Comparison of ENCODE assay signal across 8 cellular contexts in the genomic region with DNA sequence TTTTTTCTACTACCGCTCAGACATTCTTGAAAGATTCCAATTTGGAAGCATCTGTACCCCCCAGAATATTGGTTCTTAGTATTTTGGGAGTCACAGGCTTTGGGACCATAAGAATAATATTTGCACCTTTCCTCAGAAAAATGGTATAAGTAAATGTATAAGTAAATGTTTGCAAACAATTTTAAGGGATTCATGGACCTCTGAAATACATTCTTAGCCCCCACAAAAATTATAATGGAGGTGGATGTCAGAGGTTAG. TPM values are rescaled to one million over a fixed set of nuclear protein-coding genes. Genes with fewer than 3 reads are reported as not detected.
A peak's percentile ranks its signal among the peaks of the same experiment; 100 is the strongest.
DNase-seq lines count a peak whose midpoint lies in the region; ATAC-seq, FAIRE-seq and TF ChIP-seq lines count a peak whose summit lies in the region.

No MANE protein-coding gene starts in this region.

- intact Hi-C loops in gastrocnemius medialis (cut with DNase I; ENCODE audit: low total_unique reads): loop anchor here (1.0 kb wide), 2 partner anchors 68 to 133 kb away; no protein-coding TSS in a partner anchor

- DNase-seq in DND-41 (no peak), RWPE2 (ENCODE audit: low spot score) (no peak), foreskin keratinocyte (no peak), gastrocnemius medialis (no peak), NCI-H1436 (lab: John Stamatoyannopoulos, UW) (no peak), GM12892 (ENCODE audit: insufficient read length) (no peak)

- TF ChIP-seq CTCF in DND-41 (IDR thresholded peaks at IDR 0.05; ENCODE audit: borderline replicate concordance, extremely low read depth, low read length, poor library complexity, severe bottlenecking): no peak
- no peak for TF ChIP-seq CTCF in RWPE2 (IDR thresholded peaks at IDR 0.05; ENCODE audit: poor library complexity, severe bottlenecking)
- no peak for TF ChIP-seq CTCF in foreskin keratinocyte (conservative IDR thresholded peaks at IDR 0.05)
- no peak for TF ChIP-seq CTCF in gastrocnemius medialis (IDR thresholded peaks at IDR 0.05 in 4 of 5, conservative IDR thresholded peaks at IDR 0.05 in 1 of 5)

- H3K36me3 ChIP-seq in DND-41 (ENCODE audit: insufficient read depth, low read length) (peaks cover 45% of the 10 kb centered on the region), RWPE2 (ENCODE audit: low read depth) (peaks cover 34% of the 10 kb centered on the region), gastrocnemius medialis (peaks cover 0 to under 1% of the 10 kb centered on the region in 2 donors)

- peaks cover 64% of the 10 kb centered on the region for H3K79me2 ChIP-seq in DND-41 (ENCODE audit: insufficient read depth, low read length)

- peak overlapping the region; percentile 94 for H3K9ac ChIP-seq in DND-41 (ENCODE audit: low read depth, low read length)

- peaks cover 52% of the 10 kb centered on the region for H3K4me1 ChIP-seq in DND-41 (ENCODE audit: insufficient read depth, low read length)
- H3K4me1 ChIP-seq in RWPE2 (ENCODE audit: insufficient read depth, poor library complexity, severe bottlenecking): peaks cover 4% of the 10 kb centered on the region
- H3K4me1 ChIP-seq in foreskin keratinocyte: peaks cover 8% of the 10 kb centered on the region
- H3K4me1 ChIP-seq in gastrocnemius medialis: peaks cover 54 to 56% of the 10 kb centered on the region in 2 donors

- ATAC-seq in DND-41 (ENCODE audit: insufficient read depth, low read depth) (no peak), RWPE2 (ENCODE audit: low read depth) (no peak), foreskin keratinocyte (no peak), gastrocnemius medialis (no peak), GM21515 (IDR thresholded peaks at IDR 0.05; ENCODE audit: unreplicated experiment) (no peak), HG03342 (IDR thresholded peaks at IDR 0.05; ENCODE audit: unreplicated experiment) (no peak)

- in situ Hi-C loops in gastrocnemius medialis (cut with MboI; ENCODE audit: low sequenced_read_pairs in 4 of 4): loop anchor here in 3 of 4 donors (5.0 to 10.0 kb wide), 7 partner anchors 56 to 296 kb away; no protein-coding TSS in a partner anchor

- H3K9me3 ChIP-seq in DND-41 (ENCODE audit: insufficient read depth, low read length, severe bottlenecking): no peaks in the 10 kb centered on the region
- H3K9me3 ChIP-seq in RWPE2 (ENCODE audit: severe bottlenecking): no peaks in the 10 kb centered on the region
- no peaks in the 10 kb centered on the region for H3K9me3 ChIP-seq in gastrocnemius medialis

- H4K20me1 ChIP-seq in DND-41 (ENCODE audit: insufficient read depth, low read length): peaks cover 40% of the 10 kb centered on the region

- TF ChIP-seq POLR2A in gastrocnemius medialis (IDR thresholded peaks at IDR 0.05) (no peak), GM12892 (IDR thresholded peaks at IDR 0.05; ENCODE audit: low read depth, low read length) (no peak)

- H3K27me3 ChIP-seq in DND-41 (ENCODE audit: insufficient read depth, low read length, poor library complexity) (no peaks in the 10 kb centered on the region), RWPE2 (ENCODE audit: insufficient read depth, poor library complexity, severe bottlenecking) (no peaks in the 10 kb centered on the region), foreskin keratinocyte (no peaks in the 10 kb centered on the region), gastrocnemius medialis (no peaks in the 10 kb centered on the region)

- H3K4me2 ChIP-seq in DND-41 (ENCODE audit: insufficient read depth, low read length): peak overlapping the region; percentile 92

- H3K4me3 ChIP-seq in DND-41 (ENCODE audit: low read depth in 1 of 2, low read length in 2 of 2) (peak overlapping the region; percentile 81 to 91), RWPE2 (ENCODE audit: severe bottlenecking) (peak overlapping the region; percentile 62), gastrocnemius medialis (peak overlapping the region; percentile 78 to 98 (median 86))

- H2AFZ ChIP-seq in DND-41 (ENCODE audit: low read depth, low read length): no peak overlapping the region

- FAIRE-seq in GM12892 (lab: Jason Lieb, UNC): no peak

- H3K27ac ChIP-seq in DND-41 (ENCODE audit: low read length): peak overlapping the region; percentile 99
- peak overlapping the region; percentile 87 for H3K27ac ChIP-seq in RWPE2 (ENCODE audit: poor library complexity, severe bottlenecking)
- H3K27ac ChIP-seq in foreskin keratinocyte: peak overlapping the region; percentile 83
- peak overlapping the region; percentile 94 to 96 (median 95) for H3K27ac ChIP-seq in gastrocnemius medialis

RNA-seq across cellular contexts. Expression of a gene that starts 0.7 kb away (rescaled TPM):
- total RNA-seq in foreskin keratinocyte: 276 and 283 TPM in 2 replicates
- polyA plus RNA-seq in foreskin keratinocyte: 220 and 259 TPM in 2 replicates
- 100 to 1,000 TPM; 182 to 207 (median 198) TPM for total RNA-seq in gastrocnemius medialis
- polyA plus RNA-seq in GM12892 (2012; ENCODE audit: missing spikeins): 258 TPM

RNA-seq across cellular contexts. Expression of a gene that starts 31.6 kb away (rescaled TPM):
- total RNA-seq in foreskin keratinocyte (3.1 and 3.8 TPM in 2 replicates), gastrocnemius medialis (100 to 1,000 TPM in 2 of 4 donors, 10 to 100 TPM in 2; 65.7 to 155 (median 108) TPM)
- polyA plus RNA-seq in foreskin keratinocyte: 5.4 and 6.3 TPM in 2 replicates
- polyA plus RNA-seq in GM12892 (2012; ENCODE audit: missing spikeins): 2.2 TPM

Comparison
In these comparisons a context has a peak if more than half of its experiments do, and no peak if none do; other contexts are left out.
1. RNA of a gene that starts 31.6 kb away (total RNA-seq): 65.7 to 155 TPM in gastrocnemius medialis; 3.1 to 3.8 TPM in foreskin keratinocyte; every median in the first group is over 10 times any median in the second.
2. Peak in every context shown above with its lines, with median percentiles within 50 percentile points of each other: H3K27ac ChIP-seq and H3K4me3 ChIP-seq.